1 cellular context compared by ENCODE assay signal in genomic region chr1:6602669-6603423, GRCh38.
TF ChIP-seq lines count a peak whose summit lies in the region.

A gene with protein sequence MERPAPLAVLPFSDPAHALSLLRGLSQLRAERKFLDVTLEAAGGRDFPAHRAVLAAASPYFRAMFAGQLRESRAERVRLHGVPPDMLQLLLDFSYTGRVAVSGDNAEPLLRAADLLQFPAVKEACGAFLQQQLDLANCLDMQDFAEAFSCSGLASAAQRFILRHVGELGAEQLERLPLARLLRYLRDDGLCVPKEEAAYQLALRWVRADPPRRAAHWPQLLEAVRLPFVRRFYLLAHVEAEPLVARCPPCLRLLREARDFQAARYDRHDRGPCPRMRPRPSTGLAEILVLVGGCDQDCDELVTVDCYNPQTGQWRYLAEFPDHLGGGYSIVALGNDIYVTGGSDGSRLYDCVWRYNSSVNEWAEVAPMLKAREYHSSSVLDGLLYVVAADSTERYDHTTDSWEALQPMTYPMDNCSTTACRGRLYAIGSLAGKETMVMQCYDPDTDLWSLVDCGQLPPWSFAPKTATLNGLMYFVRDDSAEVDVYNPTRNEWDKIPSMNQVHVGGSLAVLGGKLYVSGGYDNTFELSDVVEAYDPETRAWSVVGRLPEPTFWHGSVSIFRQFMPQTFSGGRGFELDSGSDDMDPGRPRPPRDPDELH (minus strand): TSS chr1:6602869. CDS start chr1:6602817, 52 bp downstream.

TF ChIP-seq in K562, 482 proteins besides CTCF, POLR2A, EP300 and RAD21 (continued from another document and continues in another):
- TF ChIP-seq, protein P1, sequence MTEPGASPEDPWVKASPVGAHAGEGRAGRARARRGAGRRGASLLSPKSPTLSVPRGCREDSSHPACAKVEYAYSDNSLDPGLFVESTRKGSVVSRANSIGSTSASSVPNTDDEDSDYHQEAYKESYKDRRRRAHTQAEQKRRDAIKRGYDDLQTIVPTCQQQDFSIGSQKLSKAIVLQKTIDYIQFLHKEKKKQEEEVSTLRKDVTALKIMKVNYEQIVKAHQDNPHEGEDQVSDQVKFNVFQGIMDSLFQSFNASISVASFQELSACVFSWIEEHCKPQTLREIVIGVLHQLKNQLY (CRISPR knock-in tag; conservative IDR thresholded peaks at IDR 0.05): no peak; a peak in 1 of 4 replicates
- TF ChIP-seq IFI16 (CRISPR knock-in tag; IDR thresholded peaks at IDR 0.05): no peak
- no peak for TF ChIP-seq TCF7 (IDR thresholded peaks at IDR 0.05; ENCODE audit: borderline replicate concordance)
- no peak for TF ChIP-seq KAT8 (IDR thresholded peaks at IDR 0.05; ENCODE audit: low read depth)
- TF ChIP-seq ELF1 (tag; IDR thresholded peaks at IDR 0.05): peak; percentile 61
- no peak for TF ChIP-seq PHTF2 (CRISPR knock-in tag; IDR thresholded peaks at IDR 0.05)
- TF ChIP-seq, protein P2, sequence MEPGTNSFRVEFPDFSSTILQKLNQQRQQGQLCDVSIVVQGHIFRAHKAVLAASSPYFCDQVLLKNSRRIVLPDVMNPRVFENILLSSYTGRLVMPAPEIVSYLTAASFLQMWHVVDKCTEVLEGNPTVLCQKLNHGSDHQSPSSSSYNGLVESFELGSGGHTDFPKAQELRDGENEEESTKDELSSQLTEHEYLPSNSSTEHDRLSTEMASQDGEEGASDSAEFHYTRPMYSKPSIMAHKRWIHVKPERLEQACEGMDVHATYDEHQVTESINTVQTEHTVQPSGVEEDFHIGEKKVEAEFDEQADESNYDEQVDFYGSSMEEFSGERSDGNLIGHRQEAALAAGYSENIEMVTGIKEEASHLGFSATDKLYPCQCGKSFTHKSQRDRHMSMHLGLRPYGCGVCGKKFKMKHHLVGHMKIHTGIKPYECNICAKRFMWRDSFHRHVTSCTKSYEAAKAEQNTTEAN (CRISPR knock-in tag; IDR thresholded peaks at IDR 0.05): no peak
- TF ChIP-seq ZNF57 (CRISPR knock-in tag; IDR thresholded peaks at IDR 0.05): no peak
- no peak for TF ChIP-seq HIVEP1 (CRISPR knock-in tag; IDR thresholded peaks at IDR 0.05)
- TF ChIP-seq THAP12 (CRISPR knock-in tag; IDR thresholded peaks at IDR 0.05): peak; percentile 62
- TF ChIP-seq ERF (CRISPR knock-in tag; IDR thresholded peaks at IDR 0.05): peak; percentile 34; the same call in 1 of the 2 replicates
- 0 out of 2 replicates have a peak, but pooled peaks have one; percentile 61 for TF ChIP-seq ZNF143 (CRISPR knock-in tag; IDR thresholded peaks at IDR 0.05)
- 0 out of 2 replicates have a peak, but pooled peaks have one; percentile 23 for TF ChIP-seq LCOR (CRISPR knock-in tag; IDR thresholded peaks at IDR 0.05)
- TF ChIP-seq ZNF395 (CRISPR knock-in tag; IDR thresholded peaks at IDR 0.05): no peak; the same call in 1 of the 2 replicates
- peak; percentile 24; the same call in 1 of the 2 replicates for TF ChIP-seq DPF2 (IDR thresholded peaks at IDR 0.05)
- TF ChIP-seq RBM15 (IDR thresholded peaks at IDR 0.05; ENCODE audit: insufficient read depth, low read length): no peak
- no peak for TF ChIP-seq ZNF146 (CRISPR knock-in tag; IDR thresholded peaks at IDR 0.05; ENCODE audit: unreplicated experiment)
- TF ChIP-seq POLR2AphosphoS2 (IDR thresholded peaks at IDR 0.05; ENCODE audit: low read length): no peak; the same call in 1 of the 2 replicates
- TF ChIP-seq, protein P3, sequence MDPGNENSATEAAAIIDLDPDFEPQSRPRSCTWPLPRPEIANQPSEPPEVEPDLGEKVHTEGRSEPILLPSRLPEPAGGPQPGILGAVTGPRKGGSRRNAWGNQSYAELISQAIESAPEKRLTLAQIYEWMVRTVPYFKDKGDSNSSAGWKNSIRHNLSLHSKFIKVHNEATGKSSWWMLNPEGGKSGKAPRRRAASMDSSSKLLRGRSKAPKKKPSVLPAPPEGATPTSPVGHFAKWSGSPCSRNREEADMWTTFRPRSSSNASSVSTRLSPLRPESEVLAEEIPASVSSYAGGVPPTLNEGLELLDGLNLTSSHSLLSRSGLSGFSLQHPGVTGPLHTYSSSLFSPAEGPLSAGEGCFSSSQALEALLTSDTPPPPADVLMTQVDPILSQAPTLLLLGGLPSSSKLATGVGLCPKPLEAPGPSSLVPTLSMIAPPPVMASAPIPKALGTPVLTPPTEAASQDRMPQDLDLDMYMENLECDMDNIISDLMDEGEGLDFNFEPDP (CRISPR knock-in tag; IDR thresholded peaks at IDR 0.05): no peak
- no peak; the same call in 1 of the 2 replicates for TF ChIP-seq ZBTB1 (CRISPR knock-in tag; IDR thresholded peaks at IDR 0.05; ENCODE audit: borderline replicate concordance, low read depth)
- TF ChIP-seq, protein P4, sequence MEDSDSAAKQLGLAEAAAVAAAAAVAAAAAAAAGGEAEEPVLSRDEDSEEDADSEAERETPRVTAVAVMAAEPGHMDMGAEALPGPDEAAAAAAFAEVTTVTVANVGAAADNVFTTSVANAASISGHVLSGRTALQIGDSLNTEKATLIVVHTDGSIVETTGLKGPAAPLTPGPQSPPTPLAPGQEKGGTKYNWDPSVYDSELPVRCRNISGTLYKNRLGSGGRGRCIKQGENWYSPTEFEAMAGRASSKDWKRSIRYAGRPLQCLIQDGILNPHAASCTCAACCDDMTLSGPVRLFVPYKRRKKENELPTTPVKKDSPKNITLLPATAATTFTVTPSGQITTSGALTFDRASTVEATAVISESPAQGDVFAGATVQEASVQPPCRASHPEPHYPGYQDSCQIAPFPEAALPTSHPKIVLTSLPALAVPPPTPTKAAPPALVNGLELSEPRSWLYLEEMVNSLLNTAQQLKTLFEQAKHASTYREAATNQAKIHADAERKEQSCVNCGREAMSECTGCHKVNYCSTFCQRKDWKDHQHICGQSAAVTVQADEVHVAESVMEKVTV (CRISPR knock-in tag; IDR thresholded peaks at IDR 0.05): no peak
- no peak for TF ChIP-seq GABPB2 (CRISPR knock-in tag; conservative IDR thresholded peaks at IDR 0.05)
- peak; percentile 93 for TF ChIP-seq KDM5B (IDR thresholded peaks at IDR 0.05; ENCODE audit: insufficient replicate concordance, low read depth, low read length)
- TF ChIP-seq ZFPM2 (CRISPR knock-in tag; IDR thresholded peaks at IDR 0.05): no peak
- TF ChIP-seq, protein P5, sequence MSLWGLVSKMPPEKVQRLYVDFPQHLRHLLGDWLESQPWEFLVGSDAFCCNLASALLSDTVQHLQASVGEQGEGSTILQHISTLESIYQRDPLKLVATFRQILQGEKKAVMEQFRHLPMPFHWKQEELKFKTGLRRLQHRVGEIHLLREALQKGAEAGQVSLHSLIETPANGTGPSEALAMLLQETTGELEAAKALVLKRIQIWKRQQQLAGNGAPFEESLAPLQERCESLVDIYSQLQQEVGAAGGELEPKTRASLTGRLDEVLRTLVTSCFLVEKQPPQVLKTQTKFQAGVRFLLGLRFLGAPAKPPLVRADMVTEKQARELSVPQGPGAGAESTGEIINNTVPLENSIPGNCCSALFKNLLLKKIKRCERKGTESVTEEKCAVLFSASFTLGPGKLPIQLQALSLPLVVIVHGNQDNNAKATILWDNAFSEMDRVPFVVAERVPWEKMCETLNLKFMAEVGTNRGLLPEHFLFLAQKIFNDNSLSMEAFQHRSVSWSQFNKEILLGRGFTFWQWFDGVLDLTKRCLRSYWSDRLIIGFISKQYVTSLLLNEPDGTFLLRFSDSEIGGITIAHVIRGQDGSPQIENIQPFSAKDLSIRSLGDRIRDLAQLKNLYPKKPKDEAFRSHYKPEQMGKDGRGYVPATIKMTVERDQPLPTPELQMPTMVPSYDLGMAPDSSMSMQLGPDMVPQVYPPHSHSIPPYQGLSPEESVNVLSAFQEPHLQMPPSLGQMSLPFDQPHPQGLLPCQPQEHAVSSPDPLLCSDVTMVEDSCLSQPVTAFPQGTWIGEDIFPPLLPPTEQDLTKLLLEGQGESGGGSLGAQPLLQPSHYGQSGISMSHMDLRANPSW (CRISPR knock-in tag; IDR thresholded peaks at IDR 0.05): peak; percentile 23; the same call in 1 of the 2 replicates
- TF ChIP-seq BRCA1 (IDR thresholded peaks at IDR 0.05): no peak
- TF ChIP-seq BRCA1 (CRISPR knock-in tag; IDR thresholded peaks at IDR 0.05): no peak
- peak; percentile 68 for TF ChIP-seq CREM (IDR thresholded peaks at IDR 0.05; ENCODE audit: low read depth)
- TF ChIP-seq FIP1L1 (IDR thresholded peaks at IDR 0.05; ENCODE audit: low read depth, low read length, poor library complexity, severe bottlenecking): peak; percentile 82
- no peak for TF ChIP-seq NBN (IDR thresholded peaks at IDR 0.05; ENCODE audit: low read depth)
- no peak for TF ChIP-seq NEUROD1 (IDR thresholded peaks at IDR 0.05; ENCODE audit: borderline replicate concordance, low read depth, low read length, partially characterized antibody)
- no peak for TF ChIP-seq ZNF717 (CRISPR knock-in tag; IDR thresholded peaks at IDR 0.05)
- peak in 1 of 2 experiments; percentile 8; a peak in 1 of 4 replicates for TF ChIP-seq HDAC1 (IDR thresholded peaks at IDR 0.05)
- TF ChIP-seq SOX6 (IDR thresholded peaks at IDR 0.05): no peak
- TF ChIP-seq ZBTB9 (CRISPR knock-in tag; IDR thresholded peaks at IDR 0.05): peak; percentile 13; the same call in 1 of the 2 replicates
- no peak for TF ChIP-seq ATF1 (CRISPR knock-in tag; IDR thresholded peaks at IDR 0.05)
- TF ChIP-seq ATF1 (tag; IDR thresholded peaks at IDR 0.05): no peak; the same call in none of the 2 replicates
- no peak for TF ChIP-seq ZNF134 (CRISPR knock-in tag; conservative IDR thresholded peaks at IDR 0.05)
- TF ChIP-seq, protein P6, sequence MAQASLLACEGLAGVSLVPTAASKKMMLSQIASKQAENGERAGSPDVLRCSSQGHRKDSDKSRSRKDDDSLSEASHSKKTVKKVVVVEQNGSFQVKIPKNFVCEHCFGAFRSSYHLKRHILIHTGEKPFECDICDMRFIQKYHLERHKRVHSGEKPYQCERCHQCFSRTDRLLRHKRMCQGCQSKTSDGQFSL (CRISPR knock-in tag; IDR thresholded peaks at IDR 0.05): no peak
- TF ChIP-seq, protein P6 (tag; IDR thresholded peaks at IDR 0.05): no peak
- no peak for TF ChIP-seq PBX2 (CRISPR knock-in tag; IDR thresholded peaks at IDR 0.05; ENCODE audit: low read depth)
- TF ChIP-seq PBX2 (tag; conservative IDR thresholded peaks at IDR 0.05; ENCODE audit: low read depth): no peak
- TF ChIP-seq CC2D1A (IDR thresholded peaks at IDR 0.05): no peak
- TF ChIP-seq E2F4 (CRISPR knock-in tag; IDR thresholded peaks at IDR 0.05; ENCODE audit: low read depth): no peak
